1 cellular context compared by ENCODE assay signal in the genomic region with DNA sequence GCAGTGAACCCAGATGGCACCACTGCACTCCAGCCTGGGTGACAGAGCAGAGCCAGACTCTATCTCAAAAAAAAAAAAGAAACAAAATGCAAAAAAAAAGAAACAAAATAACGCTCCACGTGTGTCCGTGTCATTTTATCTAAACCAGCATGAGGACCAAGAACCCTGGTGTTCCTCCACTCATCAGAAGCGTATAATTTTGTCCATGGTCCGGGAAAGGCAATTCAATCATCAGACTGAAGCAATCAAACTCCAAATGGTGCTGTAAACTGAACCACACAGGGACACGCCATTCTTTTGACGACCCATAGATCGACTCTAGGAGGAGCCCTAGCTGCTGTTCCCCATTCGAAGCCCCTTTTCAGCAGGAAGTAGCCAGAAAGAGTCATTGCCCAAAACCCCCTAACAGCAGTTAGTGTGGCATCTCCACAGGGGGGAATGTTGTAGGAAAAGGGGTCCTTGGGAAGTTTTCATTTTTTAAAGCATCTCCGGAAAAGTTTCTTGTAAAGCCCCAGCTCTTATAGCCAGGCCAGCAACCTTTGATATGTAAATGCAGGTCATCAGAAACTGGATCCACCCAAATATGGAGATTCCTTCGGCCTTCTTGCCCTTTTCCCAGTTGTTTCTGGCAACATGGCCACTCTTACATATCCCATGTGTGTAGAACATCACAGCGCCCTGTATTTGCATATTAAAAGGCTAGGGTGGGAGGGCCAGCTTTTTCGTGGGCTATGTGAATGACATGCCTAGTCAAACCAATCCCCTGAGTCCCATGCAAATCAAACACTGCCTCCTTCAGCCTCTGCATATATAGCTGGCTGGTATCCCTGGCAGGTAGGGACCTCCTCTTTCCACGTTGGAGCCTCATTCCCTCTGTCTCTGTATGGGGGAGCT.
TF ChIP-seq lines count a peak whose summit lies in the region.

No MANE protein-coding gene starts in this region.

TF ChIP-seq in GM12878, 131 proteins besides CTCF, POLR2A, EP300 and RAD21:
- TF ChIP-seq, protein P1, sequence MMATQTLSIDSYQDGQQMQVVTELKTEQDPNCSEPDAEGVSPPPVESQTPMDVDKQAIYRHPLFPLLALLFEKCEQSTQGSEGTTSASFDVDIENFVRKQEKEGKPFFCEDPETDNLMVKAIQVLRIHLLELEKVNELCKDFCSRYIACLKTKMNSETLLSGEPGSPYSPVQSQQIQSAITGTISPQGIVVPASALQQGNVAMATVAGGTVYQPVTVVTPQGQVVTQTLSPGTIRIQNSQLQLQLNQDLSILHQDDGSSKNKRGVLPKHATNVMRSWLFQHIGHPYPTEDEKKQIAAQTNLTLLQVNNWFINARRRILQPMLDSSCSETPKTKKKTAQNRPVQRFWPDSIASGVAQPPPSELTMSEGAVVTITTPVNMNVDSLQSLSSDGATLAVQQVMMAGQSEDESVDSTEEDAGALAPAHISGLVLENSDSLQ (IDR thresholded peaks at IDR 0.05), result peak; percentile 89
- TF ChIP-seq POU2F2 (IDR thresholded peaks at IDR 0.05; ENCODE audit: borderline replicate concordance, low read depth, low read length), result peak; percentile 67; the same call in 2 of the 3 replicates
- TF ChIP-seq PBX3 (IDR thresholded peaks at IDR 0.05; ENCODE audit: insufficient replicate concordance, low read depth, low read length), result peak; percentile 39
- TF ChIP-seq, protein P2, sequence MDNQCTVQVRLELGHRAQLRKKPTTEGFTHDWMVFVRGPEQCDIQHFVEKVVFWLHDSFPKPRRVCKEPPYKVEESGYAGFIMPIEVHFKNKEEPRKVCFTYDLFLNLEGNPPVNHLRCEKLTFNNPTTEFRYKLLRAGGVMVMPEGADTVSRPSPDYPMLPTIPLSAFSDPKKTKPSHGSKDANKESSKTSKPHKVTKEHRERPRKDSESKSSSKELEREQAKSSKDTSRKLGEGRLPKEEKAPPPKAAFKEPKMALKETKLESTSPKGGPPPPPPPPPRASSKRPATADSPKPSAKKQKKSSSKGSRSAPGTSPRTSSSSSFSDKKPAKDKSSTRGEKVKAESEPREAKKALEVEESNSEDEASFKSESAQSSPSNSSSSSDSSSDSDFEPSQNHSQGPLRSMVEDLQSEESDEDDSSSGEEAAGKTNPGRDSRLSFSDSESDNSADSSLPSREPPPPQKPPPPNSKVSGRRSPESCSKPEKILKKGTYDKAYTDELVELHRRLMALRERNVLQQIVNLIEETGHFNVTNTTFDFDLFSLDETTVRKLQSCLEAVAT (IDR thresholded peaks at IDR 0.05), result peak; percentile 82; the same call in 1 of the 2 replicates
